Comparison of ENCODE assay signal across 14 cellular contexts in the genomic region with DNA sequence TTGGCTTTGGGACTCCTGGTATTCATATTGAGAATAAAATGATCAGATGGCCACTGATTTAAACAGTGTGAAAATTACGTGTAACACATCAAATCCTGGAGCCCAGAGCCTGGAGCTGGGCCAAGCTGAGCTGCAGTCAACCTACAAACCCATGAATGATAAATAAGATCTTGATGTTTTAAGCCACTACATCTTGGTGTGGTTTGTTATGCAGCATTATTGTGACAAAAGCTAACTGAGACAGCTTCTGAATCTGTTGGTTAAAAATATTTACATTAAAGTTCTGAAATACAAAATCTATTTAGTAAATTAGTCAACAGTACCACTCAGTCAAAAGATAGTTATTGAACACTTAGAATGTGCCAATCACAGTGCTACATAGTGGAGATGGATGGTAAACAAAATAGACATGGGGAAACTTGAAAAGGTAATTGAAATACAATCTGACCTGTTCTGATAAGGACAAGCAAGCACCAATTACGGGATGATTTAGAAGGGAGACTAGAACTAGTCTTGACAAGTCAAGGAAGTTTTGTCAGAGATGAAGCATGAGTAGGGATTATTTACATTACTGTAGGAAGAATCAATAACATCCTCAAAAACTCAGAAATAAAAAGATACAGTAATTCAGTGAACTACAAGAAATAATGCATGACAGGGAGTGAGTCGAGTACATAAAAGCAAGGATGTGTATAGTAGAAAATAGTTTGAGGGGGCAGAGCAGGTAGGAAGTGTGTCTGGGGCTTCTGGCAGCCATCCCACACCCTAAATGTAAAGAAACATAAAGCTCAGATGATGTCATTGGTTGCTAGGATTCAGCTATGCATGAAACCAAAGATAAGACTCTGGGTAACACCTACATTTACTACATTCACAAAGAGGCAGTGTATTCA.
A peak's percentile ranks its signal among the peaks of the same experiment; 100 is the strongest.
DNase-seq lines count a peak whose midpoint lies in the region; ATAC-seq and TF ChIP-seq lines count a peak whose summit lies in the region.
"Had no signal": no experiment of that assay in that cellular context is flagged by ENCODE, and none has a peak within 500 bp of the region (broad histone marks: within the 10 kb centered on the region; RNA-seq: fewer than 3 reads in every experiment).

No MANE protein-coding gene starts in this region.

- CTCF ChIA-PET in Calu3 (lab: Charles Lee) = no interaction called here
- CTCF ChIA-PET in A673 (lab: Charles Lee) = no interaction called here

- no peaks in the 10 kb centered on the region for H3K27me3 Mint-ChIP-seq in Calu3 (ENCODE audit: unreplicated experiment)
- H3K27me3 Mint-ChIP-seq: activated naive CD8-positive, alpha-beta T cell treated with anti-CD3 and anti-CD28 coated beads for 36 hours; central memory CD8-positive, alpha-beta T cell had no signal

- TF ChIP-seq CTCF in Calu3 (IDR thresholded peaks at IDR 0.05; ENCODE audit: unreplicated experiment) (no peak), epithelial cell of esophagus (IDR thresholded peaks at IDR 0.05; ENCODE audit: insufficient read depth, low read depth, low read length, missing control alignments) (no peak), A673 (conservative IDR thresholded peaks at IDR 0.05; ENCODE audit: low read depth, low read length) (no peak)

- POLR2A ChIA-PET in A673 (lab: Charles Lee; ENCODE audit: low non-redundant PET) = no interaction called here

- peak; percentile 10 for DNase-seq in Calu3
- DNase-seq in NCI-H2171 (lab: John Stamatoyannopoulos, UW) = peak; percentile 8
- peak; percentile 91 for DNase-seq in epithelial cell of esophagus (ENCODE audit: low read depth)
- DNase-seq in A673 (ENCODE audit: low spot score) = no peak
- DNase-seq in cerebellum (ENCODE audit: low spot score) = no peak
- DNase-seq in GF-D8 (lab: John Stamatoyannopoulos, UW) = no peak
- DNase-seq: activated CD4-positive, alpha-beta T cell treated with anti-CD3 and anti-CD28 coated beads for 1 hour; activated naive CD8-positive, alpha-beta T cell treated with anti-CD3 and anti-CD28 coated beads for 36 hours; DMS 273 treated with DMSO at 0.1 percent for 48 hours; NCI-H2029 treated with DMSO at 0.1 percent for 48 hours; psoas muscle had no signal

- intact Hi-C loops in Calu3 (cut with micrococcal nuclease; ENCODE audit: unreplicated experiment) = no loop called here
- intact Hi-C loops in A673 (cut with micrococcal nuclease; ENCODE audit: unreplicated experiment) = no loop called here

- no TSS peak for BruUV-seq in Calu3 (replicated peaks; lab: Mats Ljungman, UMichigan)
- no TSS peak for BruUV-seq in A673 (replicated peaks; lab: Mats Ljungman, UMichigan)

- ATAC-seq in GM21447 (IDR thresholded peaks at IDR 0.05; ENCODE audit: unreplicated experiment) (peak; percentile 63), GM21576 (IDR thresholded peaks at IDR 0.05; ENCODE audit: unreplicated experiment) (no peak)
- ATAC-seq: psoas muscle had no signal

- H3K36me3 Mint-ChIP-seq in Calu3 (ENCODE audit: insufficient read depth, unreplicated experiment) = no peaks in the 10 kb centered on the region
- H3K36me3 Mint-ChIP-seq: activated naive CD8-positive, alpha-beta T cell treated with anti-CD3 and anti-CD28 coated beads for 36 hours had no signal

- H3K27ac Mint-ChIP-seq in Calu3 (ENCODE audit: unreplicated experiment) = no peak overlapping the region
- H3K27ac Mint-ChIP-seq: activated naive CD8-positive, alpha-beta T cell treated with anti-CD3 and anti-CD28 coated beads for 36 hours had no signal

- no peaks in the 10 kb centered on the region for H3K9me3 Mint-ChIP-seq in Calu3 (ENCODE audit: low read depth, unreplicated experiment)
- H3K9me3 Mint-ChIP-seq: activated naive CD8-positive, alpha-beta T cell treated with anti-CD3 and anti-CD28 coated beads for 36 hours; central memory CD8-positive, alpha-beta T cell had no signal

- no peaks in the 10 kb centered on the region for H3K4me1 Mint-ChIP-seq in Calu3 (ENCODE audit: low read depth, unreplicated experiment)
- H3K4me1 Mint-ChIP-seq: activated naive CD8-positive, alpha-beta T cell treated with anti-CD3 and anti-CD28 coated beads for 36 hours; central memory CD8-positive, alpha-beta T cell had no signal

- no peak overlapping the region for H3K4me3 Mint-ChIP-seq in Calu3 (ENCODE audit: low read depth, unreplicated experiment)
- H3K4me3 Mint-ChIP-seq: activated naive CD8-positive, alpha-beta T cell treated with anti-CD3 and anti-CD28 coated beads for 36 hours; central memory CD8-positive, alpha-beta T cell had no signal

- no peak overlapping the region for H3K27ac ChIP-seq in A673 (ENCODE audit: low read depth, low read length, poor library complexity, severe bottlenecking)
- H3K27ac ChIP-seq: psoas muscle had no signal

- H3K4me1 ChIP-seq in A673 (ENCODE audit: insufficient read depth, low read length, poor library complexity, severe bottlenecking) = no peaks in the 10 kb centered on the region
- H3K4me1 ChIP-seq: psoas muscle had no signal

- H3K4me3 ChIP-seq in epithelial cell of esophagus (ENCODE audit: low read length) (no peak overlapping the region), A673 (ENCODE audit: low read depth, low read length, poor library complexity, severe bottlenecking) (no peak overlapping the region)
- H3K4me3 ChIP-seq: psoas muscle had no signal

- no peaks in the 10 kb centered on the region for H3K9me3 ChIP-seq in A673 (ENCODE audit: low read depth, low read length, poor library complexity, severe bottlenecking)
- H3K9me3 ChIP-seq: psoas muscle had no signal

- no peaks in the 10 kb centered on the region for H3K27me3 ChIP-seq in A673 (replicated peaks; ENCODE audit: insufficient read depth, low read depth, low read length, poor library complexity)

- no peaks in the 10 kb centered on the region for H3K36me3 ChIP-seq in A673 (ENCODE audit: insufficient read depth, low read length, poor library complexity, severe bottlenecking)

Comparison
In these comparisons a context has a peak if more than half of its experiments do, and no peak if none do; other contexts are left out.
1. DNase-seq: peak in Calu3 (single experiment), NCI-H2171 (single experiment) and epithelial cell of esophagus (single experiment); none in A673 (single experiment), cerebellum (single experiment) and GF-D8 (single experiment).